1 cellular context compared by ENCODE assay signal in genomic region chr15:74458473-74458872, GRCh38.
TF ChIP-seq lines count a peak whose summit lies in the region.

No MANE protein-coding gene starts in this region.

TF ChIP-seq in GM12878, 131 proteins besides CTCF, POLR2A, EP300 and RAD21:
- no peak for TF ChIP-seq PAX5 (IDR thresholded peaks at IDR 0.05; ENCODE audit: borderline replicate concordance, low read depth, low read length)
- no peak for TF ChIP-seq SMAD1 (IDR thresholded peaks at IDR 0.05; ENCODE audit: low read depth, partially characterized antibody)
- no peak for TF ChIP-seq LARP7 (IDR thresholded peaks at IDR 0.05)
- TF ChIP-seq, protein P1, sequence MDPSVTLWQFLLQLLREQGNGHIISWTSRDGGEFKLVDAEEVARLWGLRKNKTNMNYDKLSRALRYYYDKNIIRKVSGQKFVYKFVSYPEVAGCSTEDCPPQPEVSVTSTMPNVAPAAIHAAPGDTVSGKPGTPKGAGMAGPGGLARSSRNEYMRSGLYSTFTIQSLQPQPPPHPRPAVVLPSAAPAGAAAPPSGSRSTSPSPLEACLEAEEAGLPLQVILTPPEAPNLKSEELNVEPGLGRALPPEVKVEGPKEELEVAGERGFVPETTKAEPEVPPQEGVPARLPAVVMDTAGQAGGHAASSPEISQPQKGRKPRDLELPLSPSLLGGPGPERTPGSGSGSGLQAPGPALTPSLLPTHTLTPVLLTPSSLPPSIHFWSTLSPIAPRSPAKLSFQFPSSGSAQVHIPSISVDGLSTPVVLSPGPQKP (IDR thresholded peaks at IDR 0.05; ENCODE audit: low read depth, low read length), result no peak
- TF ChIP-seq, protein P2, sequence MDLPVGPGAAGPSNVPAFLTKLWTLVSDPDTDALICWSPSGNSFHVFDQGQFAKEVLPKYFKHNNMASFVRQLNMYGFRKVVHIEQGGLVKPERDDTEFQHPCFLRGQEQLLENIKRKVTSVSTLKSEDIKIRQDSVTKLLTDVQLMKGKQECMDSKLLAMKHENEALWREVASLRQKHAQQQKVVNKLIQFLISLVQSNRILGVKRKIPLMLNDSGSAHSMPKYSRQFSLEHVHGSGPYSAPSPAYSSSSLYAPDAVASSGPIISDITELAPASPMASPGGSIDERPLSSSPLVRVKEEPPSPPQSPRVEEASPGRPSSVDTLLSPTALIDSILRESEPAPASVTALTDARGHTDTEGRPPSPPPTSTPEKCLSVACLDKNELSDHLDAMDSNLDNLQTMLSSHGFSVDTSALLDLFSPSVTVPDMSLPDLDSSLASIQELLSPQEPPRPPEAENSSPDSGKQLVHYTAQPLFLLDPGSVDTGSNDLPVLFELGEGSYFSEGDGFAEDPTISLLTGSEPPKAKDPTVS (IDR thresholded peaks at IDR 0.05; ENCODE audit: low read depth, low read length), result no peak
- no peak for TF ChIP-seq BMI1 (IDR thresholded peaks at IDR 0.05; ENCODE audit: borderline replicate concordance)
- TF ChIP-seq PRDM15 (CRISPR knock-in tag; IDR thresholded peaks at IDR 0.05), result no peak
